Comparison of ENCODE assay signal across 1 cellular context in genomic region chr1:160538985-160539651, GRCh38.
TF ChIP-seq lines count a peak whose summit lies in the region.

No MANE protein-coding gene starts in this region.

TF ChIP-seq in H1, 55 proteins besides CTCF, POLR2A, EP300 and RAD21:
- no peak for TF ChIP-seq SP1 (IDR thresholded peaks at IDR 0.05; ENCODE audit: low read depth, low read length)
- TF ChIP-seq TBP (IDR thresholded peaks at IDR 0.05; ENCODE audit: low read depth, low read length), result no peak
- TF ChIP-seq ZNF274 (IDR thresholded peaks at IDR 0.05; ENCODE audit: borderline replicate concordance, extremely low read depth, low read length), result no peak
- no peak for TF ChIP-seq KDM5A (IDR thresholded peaks at IDR 0.05; ENCODE audit: low read length)
- no peak for TF ChIP-seq CHD7 (IDR thresholded peaks at IDR 0.05; ENCODE audit: insufficient replicate concordance, low read length)
- no peak for TF ChIP-seq CHD2 (IDR thresholded peaks at IDR 0.05; ENCODE audit: low read length)
- no peak for TF ChIP-seq CHD1 (IDR thresholded peaks at IDR 0.05; ENCODE audit: low read depth, low read length)
- TF ChIP-seq JUND (IDR thresholded peaks at IDR 0.05; ENCODE audit: low read length), result no peak
- TF ChIP-seq EZH2 (IDR thresholded peaks at IDR 0.05; ENCODE audit: low read depth, low read length, severe bottlenecking), result no peak
- TF ChIP-seq KDM1A (IDR thresholded peaks at IDR 0.05; ENCODE audit: borderline replicate concordance, low read length), result no peak
- no peak for TF ChIP-seq BACH1 (IDR thresholded peaks at IDR 0.05; ENCODE audit: low read length)
- TF ChIP-seq SP4 (IDR thresholded peaks at IDR 0.05; ENCODE audit: low read length), result no peak
- no peak for TF ChIP-seq BCL11A (IDR thresholded peaks at IDR 0.05; ENCODE audit: low read depth in 2 of 2, low read length in 2 of 2)
